In genomic region chr18:11146947-11147345, GRCh38 we compare ENCODE assay signal across 12 cellular contexts. TPM values are rescaled to one million over a fixed set of nuclear protein-coding genes. Genes with fewer than 3 reads are reported as not detected.
DNase-seq lines count a peak whose midpoint lies in the region; ATAC-seq and TF ChIP-seq lines count a peak whose summit lies in the region.
"Had no signal": no experiment of that assay in that cellular context is flagged by ENCODE, and none has a peak within 500 bp of the region (broad histone marks: within the 10 kb centered on the region; RNA-seq: fewer than 3 reads in every experiment).

No MANE protein-coding gene starts in this region.

- H2AFZ ChIP-seq in neural progenitor cell (replicated peaks), result no peak overlapping the region

- H3K4me1 ChIP-seq in NT2/D1 (ENCODE audit: insufficient read depth, insufficient read length) (peaks cover 5% of the 10 kb centered on the region), neural progenitor cell (peaks cover 14% of the 10 kb centered on the region)

- TF ChIP-seq CTCF in glutamatergic neuron (IDR thresholded peaks at IDR 0.05; ENCODE audit: partially characterized antibody, unreplicated experiment) (no peak), neural progenitor cell (IDR thresholded peaks at IDR 0.05) (no peak), WERI-Rb-1 (IDR thresholded peaks at IDR 0.05; ENCODE audit: low read depth, low read length) (no peak)

- H3K9me3 Mint-ChIP-seq in glutamatergic neuron (ENCODE audit: unreplicated experiment) (peaks cover 8% of the 10 kb centered on the region), neural progenitor cell (no peaks in the 10 kb centered on the region)
- H3K9me3 Mint-ChIP-seq: activated naive CD8-positive, alpha-beta T cell treated with anti-CD3 and anti-CD28 coated beads for 36 hours had no signal

- no peak for ATAC-seq in activated CD4-positive, CD25-positive, alpha-beta regulatory T cell treated with anti-CD3 and anti-CD28 coated beads, Interleukin-2, amount 50 U/mL, for 24 hours
- ATAC-seq: T-helper 17 cell had no signal

- H3K27ac Mint-ChIP-seq in glutamatergic neuron (ENCODE audit: unreplicated experiment) (no peak overlapping the region), neural progenitor cell (no peak overlapping the region)
- H3K27ac Mint-ChIP-seq: activated naive CD8-positive, alpha-beta T cell treated with anti-CD3 and anti-CD28 coated beads for 36 hours; T-helper 17 cell had no signal

- H3K36me3 Mint-ChIP-seq in glutamatergic neuron (ENCODE audit: unreplicated experiment), result peaks cover 5% of the 10 kb centered on the region
- H3K36me3 Mint-ChIP-seq in neural progenitor cell, result peaks cover 5% of the 10 kb centered on the region
- H3K36me3 Mint-ChIP-seq: activated naive CD8-positive, alpha-beta T cell treated with anti-CD3 and anti-CD28 coated beads for 36 hours had no signal

- peaks cover 20% of the 10 kb centered on the region for H4K20me1 ChIP-seq in neural progenitor cell (ENCODE audit: low read depth)

- H3K4me3 Mint-ChIP-seq in glutamatergic neuron (ENCODE audit: unreplicated experiment) (peak overlapping the region; percentile 93), neural progenitor cell (peak overlapping the region; percentile 89)
- H3K4me3 Mint-ChIP-seq: activated naive CD8-positive, alpha-beta T cell treated with anti-CD3 and anti-CD28 coated beads for 36 hours; T-helper 17 cell had no signal

- no peaks in the 10 kb centered on the region for H3K36me3 ChIP-seq in NT2/D1 (ENCODE audit: insufficient read depth, insufficient read length, low read length)
- H3K36me3 ChIP-seq in neural progenitor cell, result no peaks in the 10 kb centered on the region
- no peaks in the 10 kb centered on the region for H3K36me3 ChIP-seq in WERI-Rb-1
- H3K36me3 ChIP-seq: thoracic aorta had no signal

- H3K4me1 Mint-ChIP-seq in glutamatergic neuron (ENCODE audit: low read depth, unreplicated experiment) (peaks cover 3% of the 10 kb centered on the region), neural progenitor cell (peaks cover 20% of the 10 kb centered on the region)

- H3K9ac ChIP-seq in NT2/D1 (ENCODE audit: insufficient read length, low read depth) (peak overlapping the region; percentile 79), neural progenitor cell (no peak overlapping the region)

- peaks cover 44% of the 10 kb centered on the region for H3K27me3 ChIP-seq in NT2/D1 (ENCODE audit: insufficient read depth, insufficient read length)
- H3K27me3 ChIP-seq in neural progenitor cell, result peaks cover 73% of the 10 kb centered on the region
- H3K27me3 ChIP-seq in WERI-Rb-1 (ENCODE audit: insufficient read depth, low read depth, severe bottlenecking), result peaks cover 31% of the 10 kb centered on the region

- H3K27ac ChIP-seq in neural progenitor cell (no peak overlapping the region), WERI-Rb-1 (no peak overlapping the region)
- H3K27ac ChIP-seq: thoracic aorta had no signal

- H3K4me2 ChIP-seq in neural progenitor cell, result peak overlapping the region; percentile 84

- H3K9me3 ChIP-seq in NT2/D1 (ENCODE audit: insufficient read depth, low read length), result no peaks in the 10 kb centered on the region
- no peaks in the 10 kb centered on the region for H3K9me3 ChIP-seq in neural progenitor cell (ENCODE audit: low read depth)
- H3K9me3 ChIP-seq in WERI-Rb-1 (ENCODE audit: severe bottlenecking), result no peaks in the 10 kb centered on the region
- H3K9me3 ChIP-seq: thoracic aorta had no signal

- H3F3A ChIP-seq in neural progenitor cell (ENCODE audit: low read depth), result peaks cover 17% of the 10 kb centered on the region

- peaks cover 17% of the 10 kb centered on the region for H3K27me3 Mint-ChIP-seq in glutamatergic neuron (ENCODE audit: unreplicated experiment)
- peaks cover 35% of the 10 kb centered on the region for H3K27me3 Mint-ChIP-seq in neural progenitor cell (ENCODE audit: insufficient read depth, low read depth)

- peak overlapping the region; percentile 26 for H3K4me3 ChIP-seq in NT2/D1 (ENCODE audit: insufficient read length, low read depth)
- H3K4me3 ChIP-seq in neural progenitor cell, result no peak overlapping the region
- H3K4me3 ChIP-seq in WERI-Rb-1 (ENCODE audit: low read depth, low read length), result no peak overlapping the region
- H3K4me3 ChIP-seq: thoracic aorta had no signal

- H3K79me2 ChIP-seq in neural progenitor cell (ENCODE audit: low read depth), result no peaks in the 10 kb centered on the region

- peak; percentile 39 for DNase-seq in DMS79 treated with DMSO at 0.1 percent for 48 hours (lab: John Stamatoyannopoulos, UW)
- no peak for DNase-seq in NT2/D1 (ENCODE audit: low read depth, low spot score)
- no peak for DNase-seq in glutamatergic neuron
- DNase-seq in neural progenitor cell (ENCODE audit: low spot score), result no peak
- no peak for DNase-seq in NCI-H187 treated with DMSO at 0.1 percent for 48 hours (lab: John Stamatoyannopoulos, UW)
- DNase-seq in WERI-Rb-1, result no peak
- no peak for DNase-seq in NCI-H524 treated with DMSO at 0.1 percent for 48 hours (lab: John Stamatoyannopoulos, UW)
- DNase-seq: activated naive CD8-positive, alpha-beta T cell treated with anti-CD3 and anti-CD28 coated beads for 36 hours; NK-92 treated with Interleukin-12 subunit alpha and Interleukin-12 subunit beta, amount 100 ng/mL, for 24 hours; T-helper 17 cell had no signal

RNA-seq across cellular contexts. Expression of gene PIEZO2, which starts 2.4 kb away (rescaled TPM):
- total RNA-seq in glutamatergic neuron (ENCODE audit: unreplicated experiment), result 50.1 TPM
- 4.2 and 4.4 TPM in 2 replicates for total RNA-seq in neural progenitor cell (ENCODE audit: low replicate concordance)
- total RNA-seq: activated naive CD8-positive, alpha-beta T cell treated with anti-CD3 and anti-CD28 coated beads for 36 hours; T-helper 17 cell had no signal
